In genomic region chrX:125998432-125998831, GRCh38 we compare ENCODE assay signal across 10 cellular contexts.
DNase-seq lines count a peak whose midpoint lies in the region; ATAC-seq, FAIRE-seq and TF ChIP-seq lines count a peak whose summit lies in the region.
"Had no signal": no experiment of that assay in that cellular context is flagged by ENCODE, and none has a peak within 500 bp of the region (broad histone marks: within the 10 kb centered on the region; RNA-seq: fewer than 3 reads in every experiment).

No MANE protein-coding gene starts in this region.

- TF ChIP-seq POLR2A in endothelial cell of umbilical vein (IDR thresholded peaks at IDR 0.05; ENCODE audit: low read depth, low read length) = no peak

- no peaks in the 10 kb centered on the region for H3K27me3 ChIP-seq in endothelial cell of umbilical vein (ENCODE audit: control insufficient read depth in 2 of 2, insufficient read depth in 2 of 2, low read length in 2 of 2)
- H3K27me3 ChIP-seq in left lung = no peaks in the 10 kb centered on the region
- H3K27me3 ChIP-seq: sigmoid colon had no signal

- intact Hi-C loops in endothelial cell of umbilical vein (cut with micrococcal nuclease) = no loop called here
- intact Hi-C loops in left lung (cut with DNase I) = no loop called here

- POLR2A ChIA-PET in endothelial cell of umbilical vein (lab: Charles Lee) = no interaction called here

- H3K4me2 ChIP-seq in endothelial cell of umbilical vein (ENCODE audit: insufficient read depth, low read length) = no peak overlapping the region

- DNase-seq in SIG-M5 treated with dmso at 0.1 percent for 504 hours (lab: John Stamatoyannopoulos, UW; ENCODE audit: unreplicated experiment) (peak; percentile 10), SIG-M5 (lab: John Stamatoyannopoulos, UW) (no peak), NCI-H526 (lab: John Stamatoyannopoulos, UW) (peak; percentile 4 to 39), endothelial cell of umbilical vein (ENCODE audit: low read depth, low spot score) (peak; percentile 1), retinal pigment epithelial cell (ENCODE audit: low read depth) (no peak), NCI-H1436 treated with DMSO at 0.1 percent for 48 hours (lab: John Stamatoyannopoulos, UW) (no peak), left lung (no peak)
- DNase-seq: SHP77 treated with DMSO at 0.1 percent for 48 hours, sigmoid colon had no signal

- no TSS peak for BruUV-seq in endothelial cell of umbilical vein (replicated peaks; lab: Mats Ljungman, UMichigan)

- CTCF ChIA-PET in endothelial cell of umbilical vein (lab: Charles Lee) = no interaction called here

- no peaks in the 10 kb centered on the region for H3K36me3 ChIP-seq in endothelial cell of umbilical vein (ENCODE audit: control insufficient read depth in 2 of 2, extremely low read depth in 1 of 2, insufficient read depth in 2 of 2, low read length in 2 of 2)
- H3K36me3 ChIP-seq in left lung = no peaks in the 10 kb centered on the region
- H3K36me3 ChIP-seq: sigmoid colon had no signal

- H3K27ac ChIP-seq in endothelial cell of umbilical vein (ENCODE audit: insufficient read depth, low read depth, low read length) (no peak overlapping the region), left lung (no peak overlapping the region)
- H3K27ac ChIP-seq: sigmoid colon had no signal

- H3K4me3 ChIP-seq in endothelial cell of umbilical vein (replicated peaks in 1 of 3; ENCODE audit: insufficient read depth in 1 of 3, low read depth in 1 of 3, low read length in 3 of 3) (no peak overlapping the region), retinal pigment epithelial cell (ENCODE audit: low read length) (no peak overlapping the region), left lung (no peak overlapping the region)
- H3K4me3 ChIP-seq: sigmoid colon had no signal

- H3K79me2 ChIP-seq in endothelial cell of umbilical vein (ENCODE audit: control insufficient read depth, insufficient read depth, low read length) = no peaks in the 10 kb centered on the region

- no peaks in the 10 kb centered on the region for H3K9me1 ChIP-seq in endothelial cell of umbilical vein (replicated peaks; ENCODE audit: control insufficient read depth, extremely low read depth, insufficient read depth, low read length)

- H3K4me1 ChIP-seq in endothelial cell of umbilical vein (ENCODE audit: control insufficient read depth, extremely low read depth, insufficient read depth, low read length) (no peaks in the 10 kb centered on the region), left lung (no peaks in the 10 kb centered on the region)
- H3K4me1 ChIP-seq: sigmoid colon had no signal

- dilution Hi-C loops in endothelial cell of umbilical vein (cut with MboI; ENCODE audit: extremely low pct_ligation_motif_present, low sequenced_read_pairs) = no loop called here

- peak in 1 of 2 donors; percentile 5 for TF ChIP-seq CTCF in endothelial cell of umbilical vein (IDR thresholded peaks at IDR 0.05; ENCODE audit: extremely low read depth in 1 of 2, insufficient read depth in 1 of 2, low read depth in 1 of 2, low read length in 2 of 2)
- TF ChIP-seq CTCF in retinal pigment epithelial cell (conservative IDR thresholded peaks at IDR 0.05; ENCODE audit: low read depth, low read length) = peak; percentile 25
- TF ChIP-seq CTCF in left lung (IDR thresholded peaks at IDR 0.05) = no peak

- H4K20me1 ChIP-seq in endothelial cell of umbilical vein (replicated peaks; ENCODE audit: control insufficient read depth, extremely low read depth, insufficient read depth, low read length) = no peaks in the 10 kb centered on the region

- no peak overlapping the region for H3K9ac ChIP-seq in endothelial cell of umbilical vein (replicated peaks; ENCODE audit: extremely low read depth, insufficient read depth, low read length)

- no peaks in the 10 kb centered on the region for H3K9me3 ChIP-seq in endothelial cell of umbilical vein (replicated peaks; ENCODE audit: control insufficient read depth, insufficient read depth, low read length)
- H3K9me3 ChIP-seq in left lung = no peaks in the 10 kb centered on the region
- H3K9me3 ChIP-seq: sigmoid colon had no signal

- no peak overlapping the region for H2AFZ ChIP-seq in endothelial cell of umbilical vein (ENCODE audit: low read depth, low read length)

- no peak for ATAC-seq in left lung
- no peak for ATAC-seq in GM21786 (IDR thresholded peaks at IDR 0.05; ENCODE audit: unreplicated experiment)

- FAIRE-seq in endothelial cell of umbilical vein (lab: Jason Lieb, UNC) = no peak

TF ChIP-seq in endothelial cell of umbilical vein, 7 proteins besides CTCF, POLR2A, EP300 and RAD21:
- TF ChIP-seq EZH2 (IDR thresholded peaks at IDR 0.05; ENCODE audit: borderline replicate concordance, low read depth, low read length, severe bottlenecking) = no peak
- TF ChIP-seq MAX (IDR thresholded peaks at IDR 0.05; ENCODE audit: insufficient read depth, insufficient read length) = no peak
- TF ChIP-seq JUN (IDR thresholded peaks at IDR 0.05; ENCODE audit: borderline replicate concordance, insufficient read depth, insufficient read length, low read depth) = no peak
- no peak for TF ChIP-seq FOS (IDR thresholded peaks at IDR 0.05; ENCODE audit: borderline replicate concordance, insufficient read depth, low read length)
- no peak for TF ChIP-seq MYC (IDR thresholded peaks at IDR 0.05; ENCODE audit: low read depth, low read length)
- no peak for TF ChIP-seq GATA2 (IDR thresholded peaks at IDR 0.05; ENCODE audit: insufficient read depth, insufficient read length, low read depth, low read length)
- no peak for TF ChIP-seq POLR2AphosphoS5 (IDR thresholded peaks at IDR 0.05; ENCODE audit: insufficient read depth, low read depth, low read length)

Comparison
In these comparisons a context has a peak if more than half of its experiments do, and no peak if none do; other contexts are left out.
1. DNase-seq: peak in SIG-M5 treated with dmso at 0.1 percent for 504 hours (single experiment), NCI-H526 (2 of 2) and endothelial cell of umbilical vein (single experiment); none in SIG-M5 (single experiment), retinal pigment epithelial cell (single experiment), NCI-H1436 treated with DMSO at 0.1 percent for 48 hours (single experiment) and left lung (0 of 2).